ENCODE assay signal across 8 cellular contexts in genomic region chr19:47047272-47047930, GRCh38. TPM values are rescaled to one million over a fixed set of nuclear protein-coding genes. Genes with fewer than 3 reads are reported as not detected.
DNase-seq lines count a peak whose midpoint lies in the region; ATAC-seq and TF ChIP-seq lines count a peak whose summit lies in the region.

No MANE protein-coding gene starts in this region.

- H3K9ac ChIP-seq in GM23248 (no peak overlapping the region), skeletal muscle satellite cell (ENCODE audit: low read depth, low read length) (no peak overlapping the region)

- POLR2A ChIA-PET in WTC11 (lab: Charles Lee): interaction anchor here (0.6 to 1.1 kb wide), 7 partner anchors 11 to 315 kb away, joined by 3 to 7 read pairs (median 4); partner anchors contain the start of genes DHX34 and ZC3H4

- peak overlapping the region; percentile 85 for H3K27ac Mint-ChIP-seq in WTC11

- ATAC-seq in WTC11 (no peak), HG03039 (IDR thresholded peaks at IDR 0.05; ENCODE audit: unreplicated experiment) (no peak)

- no peaks in the 10 kb centered on the region for H4K20me1 ChIP-seq in GM23248 (ENCODE audit: insufficient read depth)

- 50 to 51% methylated on average over 22 of the region's 22 CpGs for WGBS in GM23248 (ENCODE audit: low coverage in 1 of 2, low lambda C conversion rate in 2 of 2, missing lambda C conversion rate in 2 of 2), 2 experiments

- H3F3A ChIP-seq in GM23248 (ENCODE audit: insufficient read depth): peaks cover 6% of the 10 kb centered on the region; the same call in 1 of the 2 replicates

- CTCF ChIA-PET in WTC11 (lab: Charles Lee): interaction anchor here (0.6 to 1.5 kb wide), 12 partner anchors 9 to 197 kb away, joined by 3 to 11 read pairs (median 5); partner anchors contain the start of genes SAE1 and ZC3H4

- H3K4me3 Mint-ChIP-seq in WTC11: peak overlapping the region; percentile 97

- no peak for TF ChIP-seq CTCF in WTC11 (IDR thresholded peaks at IDR 0.05)
- no peak for TF ChIP-seq CTCF in left ventricle myocardium inferior (IDR thresholded peaks at IDR 0.05; ENCODE audit: borderline replicate concordance)

- H3K27me3 ChIP-seq in GM23248 (replicated peaks; ENCODE audit: insufficient read depth) (no peaks in the 10 kb centered on the region), left ventricle myocardium inferior (ENCODE audit: low read depth) (no peaks in the 10 kb centered on the region), skeletal muscle satellite cell (ENCODE audit: control insufficient read depth, insufficient read depth, low read length) (no peaks in the 10 kb centered on the region)

- H3K27me3 Mint-ChIP-seq in WTC11 (ENCODE audit: low read depth): peaks cover 3% of the 10 kb centered on the region

- intact Hi-C loops in left ventricle myocardium inferior (cut with micrococcal nuclease): no loop called here

- DNase-seq in GM23248 (no peak), WTC11 (ENCODE audit: low spot score) (no peak), left ventricle myocardium inferior (no peak), NCI-H1436 treated with DMSO at 0.1 percent for 48 hours (lab: John Stamatoyannopoulos, UW) (no peak), NAMALWA (ENCODE audit: low spot score) (no peak)
- DNase-seq in stimulated activated CD4-positive, alpha-beta T cell treated with anti-CD3 and anti-CD28 coated beads, Interleukin-4, amount 100 ng/mL, for 24 hours: no peak

- peak overlapping the region; percentile 82 for H3K4me3 ChIP-seq in GM23248
- peak overlapping the region; percentile 95 for H3K4me3 ChIP-seq in left ventricle myocardium inferior
- H3K4me3 ChIP-seq in skeletal muscle satellite cell (ENCODE audit: low read length): peak overlapping the region; percentile 75

- no peaks in the 10 kb centered on the region for H3K9me2 ChIP-seq in GM23248 (ENCODE audit: insufficient read depth)

- H2AFZ ChIP-seq in GM23248: peak overlapping the region; percentile 89

- in situ Hi-C loops in GM23248 (cut with MboI): no loop called here

- H3K79me2 ChIP-seq in GM23248 (ENCODE audit: insufficient read depth): no peaks in the 10 kb centered on the region

- H3K9me3 ChIP-seq in GM23248 (ENCODE audit: low read depth) (no peaks in the 10 kb centered on the region), left ventricle myocardium inferior (replicated peaks) (no peaks in the 10 kb centered on the region), skeletal muscle satellite cell (replicated peaks; ENCODE audit: low read length) (no peaks in the 10 kb centered on the region)

- peaks cover 14% of the 10 kb centered on the region for H3K4me1 Mint-ChIP-seq in WTC11

- no peaks in the 10 kb centered on the region for H3K36me3 ChIP-seq in GM23248 (ENCODE audit: low read depth)
- H3K36me3 ChIP-seq in left ventricle myocardium inferior: no peaks in the 10 kb centered on the region
- H3K36me3 ChIP-seq in skeletal muscle satellite cell (ENCODE audit: insufficient read depth, low read length): no peaks in the 10 kb centered on the region

- H3K4me1 ChIP-seq in GM23248 (ENCODE audit: insufficient read depth) (peaks cover 5% of the 10 kb centered on the region; the same call in 1 of the 2 replicates), left ventricle myocardium inferior (peaks cover 15% of the 10 kb centered on the region), skeletal muscle satellite cell (ENCODE audit: control insufficient read depth, insufficient read depth, low read length) (peaks cover 10% of the 10 kb centered on the region)

- H3K4me2 ChIP-seq in GM23248 (ENCODE audit: unreplicated experiment) (peak overlapping the region; percentile 68), skeletal muscle satellite cell (ENCODE audit: low read length) (peak overlapping the region; percentile 87)

- no peaks in the 10 kb centered on the region for H3K36me3 Mint-ChIP-seq in WTC11

- no peaks in the 10 kb centered on the region for H3K9me3 Mint-ChIP-seq in WTC11

- H3K27ac ChIP-seq in GM23248 (peak overlapping the region; percentile 36), left ventricle myocardium inferior (replicated peaks) (peak overlapping the region; percentile 89)

TF ChIP-seq in WTC11, 78 proteins besides CTCF, POLR2A, EP300 and RAD21:
- TF ChIP-seq ZNF121 (CRISPR knock-in tag; IDR thresholded peaks at IDR 0.05): peak; percentile 76
- no peak for TF ChIP-seq ZBTB21 (CRISPR knock-in tag; IDR thresholded peaks at IDR 0.05; ENCODE audit: borderline replicate concordance)
- no peak for TF ChIP-seq AR (CRISPR knock-in tag; IDR thresholded peaks at IDR 0.05)
- peak; percentile 54; the same call in 1 of the 2 replicates for TF ChIP-seq GTF2I (CRISPR knock-in tag; conservative IDR thresholded peaks at IDR 0.05)
- no peak for TF ChIP-seq RELA (CRISPR knock-in tag; IDR thresholded peaks at IDR 0.05; ENCODE audit: borderline replicate concordance)
- no peak for TF ChIP-seq CBFB (CRISPR knock-in tag; IDR thresholded peaks at IDR 0.05; ENCODE audit: low read depth)
- TF ChIP-seq JUN (CRISPR knock-in tag; IDR thresholded peaks at IDR 0.05): no peak
- TF ChIP-seq ZNF396 (CRISPR knock-in tag; IDR thresholded peaks at IDR 0.05; ENCODE audit: borderline replicate concordance): no peak
- TF ChIP-seq TEAD4 (CRISPR knock-in tag; IDR thresholded peaks at IDR 0.05): no peak
- no peak for TF ChIP-seq KAT7 (CRISPR knock-in tag; IDR thresholded peaks at IDR 0.05; ENCODE audit: borderline replicate concordance)
- no peak for TF ChIP-seq SMAD3 (CRISPR knock-in tag; IDR thresholded peaks at IDR 0.05; ENCODE audit: borderline replicate concordance)
- TF ChIP-seq SMAD4 (CRISPR knock-in tag; IDR thresholded peaks at IDR 0.05): no peak

RNA-seq across cellular contexts. Expression of gene TMEM160, which starts 1.0 kb away (rescaled TPM):
- total RNA-seq in GM23248 (2014; rRNA removed; shearing (Covaris generic)): 21.7 and 23.8 TPM in 2 replicates
- 57.8 and 64.1 TPM in 2 replicates for polyA plus RNA-seq in GM23248 (2016; fragmentation: Nextera tagmentation; extraction: Ambion mirVana)
- 86.2 to 90.3 TPM (median 87.8 TPM) in 3 replicates for total RNA-seq in WTC11 (2021)
- 27.1 TPM for total RNA-seq in left ventricle myocardium inferior
- total RNA-seq in skeletal muscle satellite cell (2012; rRNA removed): 23.8 and 28.4 TPM in 2 replicates

RNA-seq across cellular contexts. Expression of gene NPAS1, which starts 27.8 kb away (rescaled TPM):
- total RNA-seq in GM23248 (2014; rRNA removed; shearing (Covaris generic)): 8.6 and 10.6 TPM in 2 replicates
- 21.1 and 23.2 TPM in 2 replicates for polyA plus RNA-seq in GM23248 (2016; fragmentation: Nextera tagmentation; extraction: Ambion mirVana)
- total RNA-seq in WTC11 (2021) (6.8 to 11.1 TPM (median 10.3 TPM) in 3 replicates), left ventricle myocardium inferior (not detected)
- total RNA-seq in skeletal muscle satellite cell (2012; rRNA removed): 3.7 and 4.3 TPM in 2 replicates
